In the genomic region with DNA sequence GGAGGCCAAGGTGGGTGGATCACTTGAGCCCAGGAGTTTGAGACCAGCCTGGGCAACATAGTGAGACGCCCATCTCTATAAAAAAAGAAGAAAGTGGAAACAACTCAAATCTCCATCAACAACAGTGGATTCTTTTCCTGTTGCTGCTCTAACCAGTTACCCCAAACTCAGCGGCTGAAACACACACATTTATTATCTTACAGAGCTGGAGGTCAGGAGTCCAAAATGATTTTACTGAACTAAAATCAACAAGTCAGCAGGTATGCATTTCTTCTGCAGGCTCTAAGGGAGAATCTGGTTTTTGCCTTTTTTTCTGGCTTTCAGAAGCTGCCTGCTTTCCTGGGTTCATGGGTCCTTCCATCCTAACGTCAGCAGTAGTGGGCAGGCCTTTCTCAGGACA, we compare ENCODE assay signal across 35 cellular contexts. TPM values are rescaled to one million over a fixed set of nuclear protein-coding genes. Genes with fewer than 3 reads are reported as not detected.
"Had no signal": no experiment of that assay in that cellular context is flagged by ENCODE, and none has a peak within 500 bp of the region (broad histone marks: within the 10 kb centered on the region; RNA-seq: fewer than 3 reads in every experiment).

No MANE protein-coding gene starts in this region.

- H3K4me3 ChIP-seq: heart left ventricle, left ventricle myocardium inferior, lung, neural progenitor cell, ovary, right atrium auricular region, stomach, testis, thyroid gland, uterus had no signal

- H3K27me3 ChIP-seq: heart left ventricle, ovary, right atrium auricular region, stomach, testis, thyroid gland, uterus had no signal

- H3K36me3 Mint-ChIP-seq: immature natural killer cell; mesothelial cell of epicardium; naive B cell; natural killer cell; neural progenitor cell; stimulated activated naive B cell treated with anti-CD40 and anti-IgM and Interleukin-4, amounts not matched to agents 10 μg/mL and 1 μg/mL and 100 μg/mL, for 72 hours had no signal

- H3K36me3 ChIP-seq: heart left ventricle, left ventricle myocardium inferior, neural progenitor cell, neutrophil, ovary, right atrium auricular region, stomach, thyroid gland, uterus had no signal

- H3K4me1 ChIP-seq: heart left ventricle, left ventricle myocardium inferior, right atrium auricular region, testis, uterus had no signal

- H3K9me3 Mint-ChIP-seq: immature natural killer cell; mesothelial cell of epicardium; natural killer cell; neural progenitor cell; stimulated activated naive B cell treated with anti-CD40 and anti-IgM and Interleukin-4, amounts not matched to agents 10 μg/mL and 1 μg/mL and 100 μg/mL, for 72 hours had no signal

- H3K4me1 Mint-ChIP-seq: naive B cell, natural killer cell had no signal

- H3K4me3 Mint-ChIP-seq: immature natural killer cell; mesothelial cell of epicardium; naive B cell; natural killer cell; nephron progenitor cell; neural progenitor cell; stimulated activated naive B cell treated with anti-CD40 and anti-IgM and Interleukin-4, amounts not matched to agents 10 μg/mL and 1 μg/mL and 100 μg/mL, for 72 hours had no signal

- H2AFZ ChIP-seq: neural progenitor cell had no signal

- H3K9ac ChIP-seq: neural progenitor cell had no signal

- H3K9me3 ChIP-seq: heart left ventricle, left ventricle myocardium inferior, neutrophil, ovary, right atrium auricular region, stomach, testis, thyroid gland, uterus had no signal

- H3K27ac Mint-ChIP-seq: immature natural killer cell; mesothelial cell of epicardium; natural killer cell; nephron progenitor cell; neural progenitor cell; progenitor cell of endocrine pancreas; stimulated activated naive B cell treated with anti-CD40 and anti-IgM and Interleukin-4, amounts not matched to agents 10 μg/mL and 1 μg/mL and 100 μg/mL, for 72 hours had no signal

- H3K4me2 ChIP-seq: neural progenitor cell had no signal

- ATAC-seq: heart left ventricle; natural killer cell; stimulated activated naive B cell treated with anti-CD40 and anti-IgM and Interleukin-4, amounts not matched to agents 10 μg/mL and 1 μg/mL and 100 μg/mL, for 72 hours; stimulated activated naive CD8-positive, alpha-beta T cell treated with anti-CD3 and anti-CD28 coated beads, Interleukin-15, Interleukin-2, amounts not matched to agents 100 U/mL and 50 U/mL, for 24 hours had no signal

- DNase-seq: heart left ventricle; hypothalamus; immature natural killer cell; kidney; left ventricle myocardium inferior; mesendoderm; naive B cell; natural killer cell; nephron progenitor cell; occipital lobe; ovary; stimulated activated CD4-positive, alpha-beta T cell treated with anti-CD3 and anti-CD28 coated beads, Interleukin-12 subunit alpha, Interleukin-12 subunit beta, amount 100 ng/mL, for 4 hours; stimulated activated CD4-positive, alpha-beta T cell treated with anti-CD3 and anti-CD28 coated beads, Interleukin-15, amount 100 ng/mL, for 24 hours; stimulated activated CD4-positive, alpha-beta T cell treated with anti-CD3 and anti-CD28 coated beads, Interleukin-2, amount 100 ng/mL, for 24 hours; stimulated activated CD4-positive, alpha-beta T cell treated with anti-CD3 and anti-CD28 coated beads, Interleukin-4, amount 100 ng/mL, for 1 hour; stimulated activated naive B cell treated with anti-CD40 and anti-IgM and Interleukin-4, amounts not matched to agents 10 μg/mL and 1 μg/mL and 100 μg/mL, for 72 hours; stimulated activated naive CD8-positive, alpha-beta T cell treated with anti-CD3 and anti-CD28 coated beads, Interleukin-15, Interleukin-2, amounts not matched to agents 100 U/mL and 50 U/mL, for 24 hours; stomach; testis; thyroid gland; trophoblast cell; uterus had no signal

- FAIRE-seq: islet of Langerhans, kidney had no signal

- H3K27ac ChIP-seq: heart left ventricle, left ventricle myocardium inferior, neural progenitor cell, neutrophil, ovary, right atrium auricular region, stomach, testis, thyroid gland, uterus had no signal

RNA-seq across cellular contexts. Expression of a gene that starts 27.1 kb away (rescaled TPM):
- total RNA-seq: heart left ventricle, kidney, left ventricle myocardium inferior, lower leg skin, lung, mononuclear cell, occipital lobe, ovary, pulmonary artery endothelial cell, renal cortical epithelial cell, right atrium auricular region, skeletal muscle tissue, stomach, thyroid gland, ureter, uterus had no signal
- polyA plus RNA-seq: heart left ventricle, immature natural killer cell, lung, ovary, stomach had no signal
